ENCODE assay signal across 18 cellular contexts in the genomic region with DNA sequence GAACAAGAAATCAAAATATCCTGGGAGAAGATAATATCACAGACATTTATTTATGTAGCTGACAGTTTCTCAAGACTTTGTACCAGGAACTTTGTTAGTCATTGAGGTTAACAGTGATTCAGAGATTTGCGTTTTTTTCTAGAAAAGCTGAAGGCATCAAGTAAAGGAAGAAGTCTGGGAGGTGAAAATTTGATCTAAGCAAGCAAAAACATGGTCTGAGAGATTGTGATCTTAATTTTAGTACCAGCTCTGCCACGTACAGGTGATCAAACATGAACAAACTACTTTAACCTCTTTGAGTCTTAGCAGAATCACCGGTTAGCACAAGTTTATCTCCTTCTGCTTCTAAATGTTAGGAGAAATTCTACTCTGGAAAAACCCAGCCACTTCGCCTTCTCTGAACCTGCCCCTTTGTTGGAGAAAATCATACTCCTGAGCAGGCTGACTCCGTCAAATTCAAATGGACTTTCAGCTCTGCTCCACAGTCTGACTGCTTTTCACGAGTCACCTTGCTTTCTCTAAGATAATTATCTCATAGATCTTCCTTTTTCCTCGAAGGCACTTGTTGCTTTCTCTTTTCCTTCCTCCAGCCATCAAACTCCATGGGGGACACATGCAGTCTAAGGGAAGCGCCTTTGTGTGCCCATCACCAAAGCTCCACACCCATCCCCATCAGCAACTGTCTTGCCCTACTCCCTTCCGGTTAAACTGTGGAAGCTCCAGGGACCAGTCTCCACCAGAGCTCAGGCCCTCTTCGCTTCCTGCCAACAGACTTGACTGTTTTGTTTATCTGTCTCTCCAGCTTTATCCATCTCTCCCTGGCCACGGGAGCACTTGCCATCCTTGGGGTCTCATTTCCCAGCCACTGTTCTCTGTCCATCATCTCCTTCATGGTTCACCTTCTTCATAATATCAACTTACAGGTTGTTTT.
DNase-seq lines count a peak whose midpoint lies in the region; ATAC-seq and TF ChIP-seq lines count a peak whose summit lies in the region.
"Had no signal": no experiment of that assay in that cellular context is flagged by ENCODE, and none has a peak within 500 bp of the region (broad histone marks: within the 10 kb centered on the region; RNA-seq: fewer than 3 reads in every experiment).

No MANE protein-coding gene starts in this region.

- no peak overlapping the region for H2AFZ ChIP-seq in fibroblast of lung (ENCODE audit: low read length)

- H3K4me3 Mint-ChIP-seq in activated T-cell treated with anti-CD3 and anti-CD28 coated beads, Interleukin-2, amount 50 U/mL, for 4 hours, result no peak overlapping the region
- no peak overlapping the region for H3K4me3 Mint-ChIP-seq in stimulated activated naive CD8-positive, alpha-beta T cell treated with anti-CD3 and anti-CD28 coated beads, Interleukin-15, amount 100 ng/mL, for 72 hours
- H3K4me3 Mint-ChIP-seq: activated B cell treated with CpG ODN at 0.5 μM for 24 hours; central memory CD8-positive, alpha-beta T cell; H9 had no signal

- no peaks in the 10 kb centered on the region for H3K79me2 ChIP-seq in fibroblast of lung (ENCODE audit: control insufficient read depth, insufficient read depth, low read length)

- H3K4me1 Mint-ChIP-seq in activated T-cell treated with anti-CD3 and anti-CD28 coated beads, Interleukin-2, amount 50 U/mL, for 4 hours (ENCODE audit: low read depth), result peaks cover 42% of the 10 kb centered on the region
- peaks cover 49% of the 10 kb centered on the region for H3K4me1 Mint-ChIP-seq in stimulated activated naive CD8-positive, alpha-beta T cell treated with anti-CD3 and anti-CD28 coated beads, Interleukin-15, amount 100 ng/mL, for 72 hours
- H3K4me1 Mint-ChIP-seq: H9 had no signal

- H3K27ac ChIP-seq in RWPE1, result no peak overlapping the region
- no peak overlapping the region for H3K27ac ChIP-seq in fibroblast of lung (ENCODE audit: insufficient read depth, low read length)
- no peak overlapping the region for H3K27ac ChIP-seq in thyroid gland
- H3K27ac ChIP-seq: ovary, vagina had no signal

- CTCF ChIA-PET in RWPE1 (lab: Yijun Ruan, JAX), result interaction anchor here (0.6 kb wide), 1 partner anchor 20 kb away, joined by 3 read pairs; no protein-coding TSS in a partner anchor

- no peaks in the 10 kb centered on the region for H4K20me1 ChIP-seq in fibroblast of lung (ENCODE audit: control insufficient read depth, extremely low read depth, insufficient read depth, low read length)

- TF ChIP-seq CTCF in RWPE1 (conservative IDR thresholded peaks at IDR 0.05; ENCODE audit: low read depth) (no peak), fibroblast of lung (conservative IDR thresholded peaks at IDR 0.05 in 1 of 2, IDR thresholded peaks at IDR 0.05 in 1 of 2; ENCODE audit: low read depth in 1 of 2, low read length in 2 of 2) (no peak), thyroid gland (IDR thresholded peaks at IDR 0.05) (no peak)

- H3K4me1 ChIP-seq in fibroblast of lung (ENCODE audit: control insufficient read depth, extremely low read depth, insufficient read depth, low read length) (no peaks in the 10 kb centered on the region), thyroid gland (no peaks in the 10 kb centered on the region)
- H3K4me1 ChIP-seq: vagina had no signal

- H3K36me3 ChIP-seq in fibroblast of lung (ENCODE audit: control insufficient read depth, insufficient read depth, low read length) (no peaks in the 10 kb centered on the region), thyroid gland (peaks cover 8 to 13% of the 10 kb centered on the region in 2 donors)
- H3K36me3 ChIP-seq: ovary, vagina had no signal

- ATAC-seq in activated T-cell treated with anti-CD3 and anti-CD28 coated beads, Interleukin-2, amount 50 U/mL, for 4 hours, result peak; percentile 62 to 75
- ATAC-seq in stimulated activated naive CD8-positive, alpha-beta T cell treated with anti-CD3 and anti-CD28 coated beads, Interleukin-15, amount 100 ng/mL, for 72 hours, result peak; percentile 8

- H3K27me3 Mint-ChIP-seq in activated T-cell treated with anti-CD3 and anti-CD28 coated beads, Interleukin-2, amount 50 U/mL, for 4 hours (ENCODE audit: low read depth), result no peaks in the 10 kb centered on the region
- H3K27me3 Mint-ChIP-seq in stimulated activated naive CD8-positive, alpha-beta T cell treated with anti-CD3 and anti-CD28 coated beads, Interleukin-15, amount 100 ng/mL, for 72 hours, result no peaks in the 10 kb centered on the region
- H3K27me3 Mint-ChIP-seq: central memory CD8-positive, alpha-beta T cell had no signal

- 79 to 81% methylated on average over 11 of the region's 11 CpGs for WGBS in thyroid gland, 2 donors

- H3K9me3 Mint-ChIP-seq in activated T-cell treated with anti-CD3 and anti-CD28 coated beads, Interleukin-2, amount 50 U/mL, for 4 hours, result no peaks in the 10 kb centered on the region
- no peaks in the 10 kb centered on the region for H3K9me3 Mint-ChIP-seq in stimulated activated naive CD8-positive, alpha-beta T cell treated with anti-CD3 and anti-CD28 coated beads, Interleukin-15, amount 100 ng/mL, for 72 hours
- H3K9me3 Mint-ChIP-seq: activated B cell treated with CpG ODN at 0.5 μM for 24 hours; central memory CD8-positive, alpha-beta T cell; H9 had no signal

- H3K4me2 ChIP-seq in fibroblast of lung (ENCODE audit: extremely low read depth, insufficient read depth, low read length), result no peak overlapping the region

- no peak overlapping the region for H3K27ac Mint-ChIP-seq in stimulated activated naive CD8-positive, alpha-beta T cell treated with anti-CD3 and anti-CD28 coated beads, Interleukin-15, amount 100 ng/mL, for 72 hours
- H3K27ac Mint-ChIP-seq: activated B cell treated with CpG ODN at 0.5 μM for 24 hours, H9 had no signal

- H3K27me3 ChIP-seq in fibroblast of lung (ENCODE audit: control insufficient read depth, insufficient read depth, low read length) (no peaks in the 10 kb centered on the region), thyroid gland (no peaks in the 10 kb centered on the region)
- H3K27me3 ChIP-seq: ovary, vagina had no signal

- no peak overlapping the region for H3K4me3 ChIP-seq in fibroblast of lung (replicated peaks in 1 of 4; ENCODE audit: control extremely low read depth in 1 of 4, insufficient read depth in 1 of 4, low read depth in 3 of 4, low read length in 4 of 4)
- no peak overlapping the region for H3K4me3 ChIP-seq in thyroid gland (replicated peaks in 1 of 3)
- H3K4me3 ChIP-seq: ovary, vagina had no signal

- no peak for DNase-seq in activated T-cell treated with anti-CD3 and anti-CD28 coated beads, Interleukin-2, amount 50 U/mL, for 4 hours
- no peak for DNase-seq in activated T-cell treated with anti-CD3 and anti-CD28 coated beads, Interleukin-2, amount 50 U/mL, for 1 hour
- peak; percentile 48 for DNase-seq in RWPE1 (ENCODE audit: low spot score)
- DNase-seq in fibroblast of lung (ENCODE audit: low read depth in 2 of 2), result peak; percentile 1 to 45
- no peak for DNase-seq in stimulated activated naive CD8-positive, alpha-beta T cell treated with anti-CD3 and anti-CD28 coated beads, Interleukin-15, amount 100 ng/mL, for 72 hours
- DNase-seq in thyroid gland, result no peak
- no peak for DNase-seq in SIG-M5 treated with dmso at 0.1 percent for 504 hours (lab: John Stamatoyannopoulos, UW; ENCODE audit: unreplicated experiment)
- DNase-seq in iPS-NIHi11 (ENCODE audit: low spot score), result no peak
- DNase-seq: activated B cell treated with CpG ODN at 0.5 μM for 24 hours; activated effector memory CD4-positive, alpha-beta T cell treated with anti-CD3 and anti-CD28 coated beads, Interleukin-2, amount 50 U/mL, for 16 hours; DMS79; H9; midbrain; NCI-H2081 treated with DMSO at 0.1 percent for 48 hours; ovary; stimulated activated CD4-positive, alpha-beta T cell treated with anti-CD3 and anti-CD28 coated beads, Interleukin-2, amount 100 ng/mL, for 24 hours had no signal

- intact Hi-C loops in thyroid gland (cut with DNase I), result no loop called here

- POLR2A ChIA-PET in RWPE1 (lab: Yijun Ruan, JAX; ENCODE audit: low non-redundant PET), result no interaction called here

- H3K9ac ChIP-seq in fibroblast of lung (ENCODE audit: insufficient read depth, low read length), result no peak overlapping the region

- TF ChIP-seq POLR2A in thyroid gland (IDR thresholded peaks at IDR 0.05), result no peak

- H3K36me3 Mint-ChIP-seq in activated T-cell treated with anti-CD3 and anti-CD28 coated beads, Interleukin-2, amount 50 U/mL, for 4 hours (ENCODE audit: insufficient read depth), result peaks cover 35% of the 10 kb centered on the region

- H3K9me3 ChIP-seq in fibroblast of lung (ENCODE audit: control insufficient read depth, insufficient read depth, low read depth, low read length) (no peaks in the 10 kb centered on the region), thyroid gland (no peaks in the 10 kb centered on the region)
- H3K9me3 ChIP-seq: ovary, vagina had no signal

Comparison
In these comparisons a context has a peak if more than half of its experiments do, and no peak if none do; other contexts are left out.
1. DNase-seq: peak in RWPE1 (single experiment) and fibroblast of lung (2 of 2); none in activated T-cell treated with anti-CD3 and anti-CD28 coated beads, Interleukin-2, amount 50 U/mL, for 4 hours (single experiment), activated T-cell treated with anti-CD3 and anti-CD28 coated beads, Interleukin-2, amount 50 U/mL, for 1 hour (single experiment), stimulated activated naive CD8-positive, alpha-beta T cell treated with anti-CD3 and anti-CD28 coated beads, Interleukin-15, amount 100 ng/mL, for 72 hours (0 of 2), thyroid gland (0 of 2), SIG-M5 treated with dmso at 0.1 percent for 504 hours (single experiment) and iPS-NIHi11 (single experiment).